In genomic region chr2:2933421-2933820, GRCh38 we compare ENCODE assay signal across 18 cellular contexts.
DNase-seq lines count a peak whose midpoint lies in the region; TF ChIP-seq lines count a peak whose summit lies in the region.
"Had no signal": no experiment of that assay in that cellular context is flagged by ENCODE, and none has a peak within 500 bp of the region (broad histone marks: within the 10 kb centered on the region; RNA-seq: fewer than 3 reads in every experiment).

No MANE protein-coding gene starts in this region.

- peak overlapping the region; percentile 76 for H3K27ac Mint-ChIP-seq in glutamatergic neuron (ENCODE audit: unreplicated experiment)
- H3K27ac Mint-ChIP-seq in CD8-positive, alpha-beta memory T cell: no peak overlapping the region
- H3K27ac Mint-ChIP-seq: CD4-positive, CD25-positive, alpha-beta regulatory T cell had no signal

- H3K4me1 Mint-ChIP-seq in glutamatergic neuron (ENCODE audit: low read depth, unreplicated experiment): peaks cover 15% of the 10 kb centered on the region
- no peaks in the 10 kb centered on the region for H3K4me1 Mint-ChIP-seq in CD8-positive, alpha-beta memory T cell
- H3K4me1 Mint-ChIP-seq: CD4-positive, CD25-positive, alpha-beta regulatory T cell had no signal

- TF ChIP-seq CTCF in glutamatergic neuron (IDR thresholded peaks at IDR 0.05; ENCODE audit: partially characterized antibody, unreplicated experiment): no peak
- no peak for TF ChIP-seq CTCF in breast epithelium (IDR thresholded peaks at IDR 0.05)

- H3K4me2 ChIP-seq in BLaER1 treated with 17β-estradiol and CSF1 and Interleukin-3, amounts not matched to agents 10 nM and 100 nM: peak overlapping the region in 7 of 11 experiments; percentile 21 to 68 (median 52); a peak in 12 of 22 replicates

- H3K36me3 Mint-ChIP-seq in glutamatergic neuron (ENCODE audit: unreplicated experiment): peaks cover 27% of the 10 kb centered on the region
- H3K36me3 Mint-ChIP-seq in CD8-positive, alpha-beta memory T cell: no peaks in the 10 kb centered on the region
- H3K36me3 Mint-ChIP-seq: CD4-positive, CD25-positive, alpha-beta regulatory T cell had no signal

- H4K20me1 ChIP-seq in BLaER1 treated with 17β-estradiol and CSF1 and Interleukin-3, amounts not matched to agents 10 nM and 100 nM: no peaks in the 10 kb centered on the region

- peaks cover 3% of the 10 kb centered on the region for H3K27me3 Mint-ChIP-seq in glutamatergic neuron (ENCODE audit: unreplicated experiment)
- peaks cover 0 to 3% of the 10 kb centered on the region in 2 donors for H3K27me3 Mint-ChIP-seq in CD8-positive, alpha-beta memory T cell
- H3K27me3 Mint-ChIP-seq: CD4-positive, CD25-positive, alpha-beta regulatory T cell had no signal

- CTCF ChIA-PET in CD8-positive, alpha-beta memory T cell (lab: Charles Lee): no interaction called here

- H3K4me3 ChIP-seq in BLaER1 treated with 17β-estradiol and CSF1 and Interleukin-3, amounts not matched to agents 10 nM and 100 nM: no peak overlapping the region
- H3K4me3 ChIP-seq in breast epithelium: no peak overlapping the region
- H3K4me3 ChIP-seq in CD8-positive, alpha-beta memory T cell (ENCODE audit: low read length): no peak overlapping the region

- DNase-seq in NCI-H2171 (lab: John Stamatoyannopoulos, UW) (peak; percentile 10), glutamatergic neuron (peak; percentile 72), retina (peak; percentile 91), breast epithelium (ENCODE audit: low spot score in 2 of 2) (no peak), UCSD-AML1 (lab: John Stamatoyannopoulos, UW; ENCODE audit: unreplicated experiment) (no peak)
- no peak for DNase-seq in CD8-positive, alpha-beta memory T cell
- DNase-seq: AML-193; Caco-2; CD4-positive, CD25-positive, alpha-beta regulatory T cell; GOT3; MM.1S; NCI-H1092 treated with DMSO at 0.1 percent for 48 hours; NCI-H146; NCI-H2029 treated with DMSO at 0.1 percent for 48 hours; NCI-H446 treated with DMSO at 0.1 percent for 48 hours; OCI-M1; SHP77 had no signal

- no peak for TF ChIP-seq POLR2A in breast epithelium (IDR thresholded peaks at IDR 0.05)

- H3K36me3 ChIP-seq in BLaER1 treated with 17β-estradiol and CSF1 and Interleukin-3, amounts not matched to agents 10 nM and 100 nM: no peaks in the 10 kb centered on the region
- H3K36me3 ChIP-seq in breast epithelium: no peaks in the 10 kb centered on the region
- no peaks in the 10 kb centered on the region for H3K36me3 ChIP-seq in CD8-positive, alpha-beta memory T cell (ENCODE audit: insufficient read depth, low read length)

- H3K9me3 Mint-ChIP-seq in glutamatergic neuron (ENCODE audit: unreplicated experiment): peaks cover 11% of the 10 kb centered on the region
- H3K9me3 Mint-ChIP-seq in CD8-positive, alpha-beta memory T cell: peaks cover 4 to 12% (median 7%) of the 10 kb centered on the region in 5 donors

- POLR2A ChIA-PET in CD8-positive, alpha-beta memory T cell (lab: Charles Lee): no interaction called here

- H3K27ac ChIP-seq in BLaER1 treated with 17β-estradiol and CSF1 and Interleukin-3, amounts not matched to agents 10 nM and 100 nM: no peak overlapping the region
- no peak overlapping the region for H3K27ac ChIP-seq in breast epithelium
- no peak overlapping the region for H3K27ac ChIP-seq in CD8-positive, alpha-beta memory T cell (ENCODE audit: low read depth, low read length)

- H3K27me3 ChIP-seq in BLaER1 treated with 17β-estradiol and CSF1 and Interleukin-3, amounts not matched to agents 10 nM and 100 nM: no peaks in the 10 kb centered on the region
- no peaks in the 10 kb centered on the region for H3K27me3 ChIP-seq in breast epithelium
- no peaks in the 10 kb centered on the region for H3K27me3 ChIP-seq in CD8-positive, alpha-beta memory T cell (ENCODE audit: insufficient read depth, low read length, poor library complexity, severe bottlenecking)

- 0 out of 22 replicates have a peak overlapping the region, but pooled peaks of 2 of the 11 experiments have one; percentile 7 to 29 for H3K9ac ChIP-seq in BLaER1 treated with 17β-estradiol and CSF1 and Interleukin-3, amounts not matched to agents 10 nM and 100 nM

- H3K4me1 ChIP-seq in BLaER1 treated with 17β-estradiol and CSF1 and Interleukin-3, amounts not matched to agents 10 nM and 100 nM: peaks cover 0 to 22% (median 14%) of the 10 kb centered on the region in 10 experiments; a peak in 13 of 20 replicates
- H3K4me1 ChIP-seq in breast epithelium: no peaks in the 10 kb centered on the region
- H3K4me1 ChIP-seq in CD8-positive, alpha-beta memory T cell (ENCODE audit: insufficient read depth, low read length): no peaks in the 10 kb centered on the region
- H3K4me1 ChIP-seq: Caco-2 had no signal

- H3K4me3 Mint-ChIP-seq in glutamatergic neuron (ENCODE audit: unreplicated experiment): no peak overlapping the region
- H3K4me3 Mint-ChIP-seq in CD8-positive, alpha-beta memory T cell: no peak overlapping the region
- H3K4me3 Mint-ChIP-seq: CD4-positive, CD25-positive, alpha-beta regulatory T cell had no signal

- intact Hi-C loops in breast epithelium (cut with DNase I; ENCODE audit: low total_unique reads): no loop called here

- H3K9me3 ChIP-seq in BLaER1 treated with 17β-estradiol and CSF1 and Interleukin-3, amounts not matched to agents 10 nM and 100 nM (replicated peaks in 1 of 11): peaks cover 25 to 45% (median 39%) of the 10 kb centered on the region in 11 experiments
- peaks cover 0 to 13% of the 10 kb centered on the region in 2 donors for H3K9me3 ChIP-seq in breast epithelium
- H3K9me3 ChIP-seq in CD8-positive, alpha-beta memory T cell (ENCODE audit: low read length): no peaks in the 10 kb centered on the region

Comparison
In these comparisons a context has a peak if more than half of its experiments do, and no peak if none do; other contexts are left out.
1. DNase-seq: peak in NCI-H2171 (single experiment), glutamatergic neuron (single experiment) and retina (single experiment); none in breast epithelium (0 of 2), CD8-positive, alpha-beta memory T cell (0 of 5) and UCSD-AML1 (single experiment).